ENCODE assay signal across 8 cellular contexts in genomic region chr12:68807576-68808387, GRCh38. TPM values are rescaled to one million over a fixed set of nuclear protein-coding genes. Genes with fewer than 3 reads are reported as not detected.
DNase-seq lines count a peak whose midpoint lies in the region; ATAC-seq and TF ChIP-seq lines count a peak whose summit lies in the region.

Gene MDM2 (plus strand): TSS chr12:68808177. CDS start chr12:68808478, 301 bp downstream.

- H3K4me3 ChIP-seq in smooth muscle cell = peak within 1 kb of the TSS; percentile 73

- DNase-seq in AG09319 (ENCODE audit: extremely low read depth, low read depth) (peak; percentile 78), NCI-H2196 treated with DMSO at 0.1 percent for 48 hours (lab: John Stamatoyannopoulos, UW; ENCODE audit: unreplicated experiment) (peak; percentile 93), T47D (ENCODE audit: low read depth in 1 of 2, low spot score in 1 of 2) (peak; percentile 94 to 98), iPS-NIHi11 (ENCODE audit: low spot score) (peak; percentile 98), smooth muscle cell (lab: John Stamatoyannopoulos, UW; ENCODE audit: unreplicated experiment) (peak; percentile 72)

- peak within 1 kb of the TSS; percentile 97 for H3K9ac ChIP-seq in smooth muscle cell (ENCODE audit: low read depth)

- in situ Hi-C loops in T47D (cut with HindIII; ENCODE audit: low pct_unique_long_range_greater_than_20kb, low sequenced_read_pairs) = no loop called here

- H3K4me2 ChIP-seq in smooth muscle cell = peak within 1 kb of the TSS; percentile 98

- TF ChIP-seq CTCF in AG09319 (IDR thresholded peaks at IDR 0.05; ENCODE audit: low read depth, low read length) (peak; percentile 50), VCaP (conservative IDR thresholded peaks at IDR 0.05) (peak; percentile 90), smooth muscle cell (IDR thresholded peaks at IDR 0.05; ENCODE audit: borderline replicate concordance, insufficient read depth, poor library complexity, severe bottlenecking) (peak; percentile 67)

- peak within 1 kb of the TSS; percentile 94 for H2AFZ ChIP-seq in smooth muscle cell (ENCODE audit: low read depth)

- peaks cover 4% of the 10 kb centered on the region for H3K36me3 ChIP-seq in smooth muscle cell (ENCODE audit: low read depth)

- under 1% methylated on average over 56 of the region's 72 CpGs for WGBS in smooth muscle cell (ENCODE audit: low lambda C conversion rate)

- H3K79me2 ChIP-seq in smooth muscle cell (ENCODE audit: low read depth) = peaks cover 38% of the 10 kb centered on the region

- H3K27me3 ChIP-seq in smooth muscle cell (ENCODE audit: low read depth) = no peaks in the 10 kb centered on the region

- peak within 1 kb of the TSS; percentile 100 for H3K27ac ChIP-seq in VCaP
- peak within 1 kb of the TSS; percentile 99 for H3K27ac ChIP-seq in smooth muscle cell (ENCODE audit: low read depth)

- peaks cover 38% of the 10 kb centered on the region for H4K20me1 ChIP-seq in smooth muscle cell (ENCODE audit: low read depth)

- ATAC-seq in GM18909 (IDR thresholded peaks at IDR 0.05; ENCODE audit: poor library complexity, unreplicated experiment) (peak; percentile 75), HG03159 (IDR thresholded peaks at IDR 0.05; ENCODE audit: unreplicated experiment) (peak; percentile 75)

- no peaks in the 10 kb centered on the region for H3K9me3 ChIP-seq in smooth muscle cell (replicated peaks; ENCODE audit: low read depth)

- H3K4me1 ChIP-seq in smooth muscle cell (ENCODE audit: low read depth) = peaks cover 13% of the 10 kb centered on the region

- peaks cover 8% of the 10 kb centered on the region for H3F3A ChIP-seq in smooth muscle cell (ENCODE audit: low read depth)

RNA-seq across cellular contexts. Expression of gene MDM2, which starts in this region (rescaled TPM):
- total RNA-seq in smooth muscle cell = 189 and 278 TPM in 2 replicates
- 43.4 and 80.2 TPM in 2 replicates for polyA plus RNA-seq in smooth muscle cell

Comparison
In these comparisons a context has a peak if more than half of its experiments do, and no peak if none do; other contexts are left out.
1. Peak in every context shown above with its lines: DNase-seq, ATAC-seq, H3K4me3 ChIP-seq and H3K27ac ChIP-seq.